20 cellular contexts compared by ENCODE assay signal in the genomic region with DNA sequence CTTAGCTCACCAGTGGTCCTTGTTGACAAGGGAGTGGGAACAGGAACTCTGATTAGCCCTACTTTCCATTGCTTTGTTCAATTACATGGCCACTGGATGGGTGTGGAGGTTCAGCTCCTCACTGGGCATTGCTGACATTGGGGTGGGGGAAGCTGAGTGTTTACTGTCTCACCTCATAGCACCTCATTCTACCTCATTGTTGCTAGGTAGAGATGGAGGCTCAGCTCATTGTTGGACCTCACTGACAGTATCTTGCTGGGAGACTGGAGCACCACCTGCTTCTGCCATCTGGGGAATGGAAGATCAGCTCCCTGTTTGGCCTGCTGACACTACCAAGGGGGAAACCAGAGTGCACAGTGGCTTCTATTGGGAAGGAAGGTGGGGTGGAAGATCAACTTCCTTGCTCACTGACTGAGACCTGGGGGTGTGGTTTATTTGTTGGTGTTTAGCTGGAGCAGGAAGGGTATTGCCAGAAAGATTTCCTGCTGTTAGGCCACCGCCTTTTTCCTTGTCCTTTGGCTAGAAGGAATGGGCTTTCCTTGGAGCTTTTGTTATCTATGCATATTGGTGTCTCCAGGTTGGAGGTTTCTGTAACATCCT. TPM values are rescaled to one million over a fixed set of nuclear protein-coding genes. Genes with fewer than 3 reads are reported as not detected.
"Had no signal": no experiment of that assay in that cellular context is flagged by ENCODE, and none has a peak within 500 bp of the region (broad histone marks: within the 10 kb centered on the region; RNA-seq: fewer than 3 reads in every experiment).

No MANE protein-coding gene starts in this region.

- H3K9me3 Mint-ChIP-seq: activated CD4-positive, alpha-beta memory T cell treated with anti-CD3 and anti-CD28 coated beads, Interleukin-2, amount 10 ng/mL, durations not matched to agents 7 days and 5 days; activated T-helper 1 cell treated with anti-CD3 and anti-CD28 coated beads, Interleukin-12 subunit alpha, Interleukin-12 subunit beta, Interleukin-2, Interleukin-4 antibody, amounts not matched to agents 30 ng/mL and 10 ng/mL and 1 ng/mL, durations not matched to agents 14 hours and 24 hours and 36 hours; nephron; type B pancreatic cell had no signal

- DNase-seq: activated CD4-positive, alpha-beta memory T cell treated with anti-CD3 and anti-CD28 coated beads, Interleukin-2, amount 10 ng/mL, durations not matched to agents 7 days and 5 days; activated CD4-positive, CD25-positive, alpha-beta regulatory T cell treated with anti-CD3 and anti-CD28 coated beads, Interleukin-2, amount 50 U/mL, for 72 hours; activated CD8-positive, alpha-beta memory T cell treated with anti-CD3 and anti-CD28 coated beads, Interleukin-2, amount 50 U/mL, for 48 hours; activated naive CD4-positive, alpha-beta T cell; aorta; effector CD8-positive, alpha-beta T cell; hippocampal formation; left cardiac atrium; mammary epithelial cell; stimulated activated CD4-positive, alpha-beta T cell treated with anti-CD3 and anti-CD28 coated beads, Interleukin-12 subunit alpha, Interleukin-12 subunit beta, amount 100 ng/mL, for 4 hours; stimulated activated CD4-positive, alpha-beta T cell treated with anti-CD3 and anti-CD28 coated beads, Interleukin-2, amount 100 ng/mL, for 48 hours; stimulated activated naive CD4-positive, alpha-beta T cell treated with Interleukin-2 at 50 U/mL for 16 hours; T-helper 17 cell had no signal

- ATAC-seq: T-helper 17 cell had no signal

- H3K27ac Mint-ChIP-seq: activated CD4-positive, alpha-beta memory T cell treated with anti-CD3 and anti-CD28 coated beads, Interleukin-2, amount 10 ng/mL, durations not matched to agents 7 days and 5 days; activated T-helper 1 cell treated with anti-CD3 and anti-CD28 coated beads, Interleukin-12 subunit alpha, Interleukin-12 subunit beta, Interleukin-2, Interleukin-4 antibody, amounts not matched to agents 30 ng/mL and 10 ng/mL and 1 ng/mL, durations not matched to agents 14 hours and 24 hours and 36 hours; nephron; T-helper 17 cell; type B pancreatic cell had no signal

- H3K4me3 Mint-ChIP-seq: activated CD4-positive, alpha-beta memory T cell treated with anti-CD3 and anti-CD28 coated beads, Interleukin-2, amount 10 ng/mL, durations not matched to agents 7 days and 5 days; activated T-helper 1 cell treated with anti-CD3 and anti-CD28 coated beads, Interleukin-12 subunit alpha, Interleukin-12 subunit beta, Interleukin-2, Interleukin-4 antibody, amounts not matched to agents 30 ng/mL and 10 ng/mL and 1 ng/mL, durations not matched to agents 14 hours and 24 hours and 36 hours; nephron; T-helper 17 cell; type B pancreatic cell had no signal

- H3K4me1 Mint-ChIP-seq: activated CD4-positive, alpha-beta memory T cell treated with anti-CD3 and anti-CD28 coated beads, Interleukin-2, amount 10 ng/mL, durations not matched to agents 7 days and 5 days; nephron had no signal

- H3K36me3 Mint-ChIP-seq: type B pancreatic cell had no signal

RNA-seq across cellular contexts. Expression of gene OR4E2, which starts 1.3 kb away (rescaled TPM):
- total RNA-seq: activated T-helper 1 cell treated with anti-CD3 and anti-CD28 coated beads, Interleukin-12 subunit alpha, Interleukin-12 subunit beta, Interleukin-2, Interleukin-4 antibody, amounts not matched to agents 30 ng/mL and 10 ng/mL and 1 ng/mL, durations not matched to agents 14 hours and 24 hours and 36 hours; aorta; bronchial epithelial cell; epithelial cell of proximal tubule; left cardiac atrium; mammary epithelial cell; omental fat pad; pulmonary artery endothelial cell; T-helper 17 cell had no signal

RNA-seq across cellular contexts. Expression of gene OR10G2, which starts 17.6 kb away (rescaled TPM):
- total RNA-seq: activated CD4-positive, alpha-beta memory T cell treated with anti-CD3 and anti-CD28 coated beads, Interleukin-2, amount 10 ng/mL, durations not matched to agents 7 days and 5 days; activated T-helper 1 cell treated with anti-CD3 and anti-CD28 coated beads, Interleukin-12 subunit alpha, Interleukin-12 subunit beta, Interleukin-2, Interleukin-4 antibody, amounts not matched to agents 30 ng/mL and 10 ng/mL and 1 ng/mL, durations not matched to agents 14 hours and 24 hours and 36 hours; aorta; bronchial epithelial cell; epithelial cell of proximal tubule; left cardiac atrium; mammary epithelial cell; omental fat pad; pulmonary artery endothelial cell; T-helper 17 cell had no signal

RNA-seq across cellular contexts. Expression of gene OR4E1, which starts 21.3 kb away (rescaled TPM):
- total RNA-seq: activated T-helper 1 cell treated with anti-CD3 and anti-CD28 coated beads, Interleukin-12 subunit alpha, Interleukin-12 subunit beta, Interleukin-2, Interleukin-4 antibody, amounts not matched to agents 30 ng/mL and 10 ng/mL and 1 ng/mL, durations not matched to agents 14 hours and 24 hours and 36 hours; aorta; bronchial epithelial cell; epithelial cell of proximal tubule; left cardiac atrium; mammary epithelial cell; omental fat pad had no signal
